8 cellular contexts compared by ENCODE assay signal in genomic region chr4:76148142-76148849, GRCh38. TPM values are rescaled to one million over a fixed set of nuclear protein-coding genes. Genes with fewer than 3 reads are reported as not detected.
DNase-seq lines count a peak whose midpoint lies in the region; ATAC-seq and TF ChIP-seq lines count a peak whose summit lies in the region.

Gene NUP54 (minus strand): TSS chr4:76148397. CDS start chr4:76148374, 23 bp downstream.

- no peaks in the 10 kb centered on the region for H3K27me3 ChIP-seq in mucosa of rectum (ENCODE audit: control insufficient read depth in 2 of 2, insufficient read depth in 2 of 2, low read length in 2 of 2)

- peak; percentile 91 for DNase-seq in DMS153 treated with DMSO at 0.1 percent for 48 hours (lab: John Stamatoyannopoulos, UW; ENCODE audit: unreplicated experiment)
- DNase-seq in KBM-7: peak; percentile 96
- DNase-seq in activated T-cell treated with anti-CD3 and anti-CD28 coated beads, Interleukin-2, amount 50 U/mL, for 24 hours: peak; percentile 98
- peak; percentile 98 for DNase-seq in erythroblast (lab: John Stamatoyannopoulos, UW)
- peak; percentile 98 for DNase-seq in stimulated activated CD8-positive, alpha-beta memory T cell treated with anti-CD3 and anti-CD28 coated beads, Interleukin-4, amount 100 ng/mL, for 48 hours

- in situ Hi-C loops in KBM-7 (cut with MboI; ENCODE audit: low pct_unique_long_range_greater_than_20kb, low sequenced_read_pairs): no loop called here

- H3K9me3 Mint-ChIP-seq in activated T-cell treated with anti-CD3 and anti-CD28 coated beads, Interleukin-2, amount 50 U/mL, for 24 hours: no peaks in the 10 kb centered on the region

- peak within 1 kb of the TSS; percentile 95 for H3K27ac Mint-ChIP-seq in activated T-cell treated with anti-CD3 and anti-CD28 coated beads, Interleukin-2, amount 50 U/mL, for 24 hours

- H3K4me3 Mint-ChIP-seq in activated T-cell treated with anti-CD3 and anti-CD28 coated beads, Interleukin-2, amount 50 U/mL, for 24 hours: peak within 1 kb of the TSS; percentile 92

- H3K9me3 ChIP-seq in mucosa of rectum (ENCODE audit: control insufficient read depth in 2 of 2, low read length in 2 of 2): no peaks in the 10 kb centered on the region

- H3K36me3 Mint-ChIP-seq in activated T-cell treated with anti-CD3 and anti-CD28 coated beads, Interleukin-2, amount 50 U/mL, for 24 hours (ENCODE audit: low read depth): peaks cover 49% of the 10 kb centered on the region

- peak within 1 kb of the TSS; percentile 91 to 97 for H3K9ac ChIP-seq in mucosa of rectum (ENCODE audit: low read depth in 1 of 2, low read length in 2 of 2)

- ATAC-seq in GM21717 (IDR thresholded peaks at IDR 0.05; ENCODE audit: unreplicated experiment): peak; percentile 99

- peaks cover 0 to 8% of the 10 kb centered on the region in 2 donors for H3K36me3 ChIP-seq in mucosa of rectum (ENCODE audit: control insufficient read depth in 2 of 2, insufficient read depth in 2 of 2, low read length in 2 of 2)

- peak within 1 kb of the TSS; percentile 83 to 100 for H3K4me3 ChIP-seq in mucosa of rectum (ENCODE audit: low read length in 2 of 2)

- no peaks in the 10 kb centered on the region for H3K27me3 Mint-ChIP-seq in activated T-cell treated with anti-CD3 and anti-CD28 coated beads, Interleukin-2, amount 50 U/mL, for 24 hours

- peaks cover 11 to 21% of the 10 kb centered on the region in 2 donors for H3K4me1 ChIP-seq in mucosa of rectum (ENCODE audit: control insufficient read depth in 2 of 2, insufficient read depth in 2 of 2, low read length in 2 of 2)

- H3K27ac ChIP-seq in mucosa of rectum (ENCODE audit: low read depth in 2 of 2, low read length in 2 of 2): peak within 1 kb of the TSS; percentile 85 to 92

- peaks cover 36% of the 10 kb centered on the region for H3K4me1 Mint-ChIP-seq in activated T-cell treated with anti-CD3 and anti-CD28 coated beads, Interleukin-2, amount 50 U/mL, for 24 hours (ENCODE audit: low read depth)

- TF ChIP-seq POLR2A in erythroblast (IDR thresholded peaks at IDR 0.05; ENCODE audit: low read length): peak; percentile 95

TF ChIP-seq in PFSK-1, 5 proteins besides CTCF, POLR2A, EP300 and RAD21:
- TF ChIP-seq TAF1 (IDR thresholded peaks at IDR 0.05; ENCODE audit: borderline replicate concordance, insufficient read depth, low read length) (peak; percentile 98), POLR2AphosphoS5 (IDR thresholded peaks at IDR 0.05; ENCODE audit: low read depth, low read length) (peak; percentile 72), SIN3A (IDR thresholded peaks at IDR 0.05; ENCODE audit: borderline replicate concordance, insufficient read depth, low read length) (peak; percentile 40; the same call in 1 of the 2 replicates), FOXP2 (optimal IDR thresholded peaks at IDR 0.05; ENCODE audit: borderline replicate concordance, extremely low read depth, extremely low read length, insufficient read depth) (peak; percentile 62), REST (IDR thresholded peaks at IDR 0.05; ENCODE audit: insufficient read depth in 1 of 2, low read depth in 2 of 2, low read length in 2 of 2) (peak; percentile 54 to 59; a peak in 2 of 4 replicates)

RNA-seq across cellular contexts. Expression of gene NUP54, which starts in this region (rescaled TPM):
- 27.5 TPM for polyA plus RNA-seq in PFSK-1 (2012; ENCODE audit: insufficient read length, low read depth)

Comparison
In these comparisons a context has a peak if more than half of its experiments do, and no peak if none do; other contexts are left out.
1. Peak in every context shown above with its lines: DNase-seq, ATAC-seq, H3K4me3 ChIP-seq and H3K27ac ChIP-seq.